In the genomic region with DNA sequence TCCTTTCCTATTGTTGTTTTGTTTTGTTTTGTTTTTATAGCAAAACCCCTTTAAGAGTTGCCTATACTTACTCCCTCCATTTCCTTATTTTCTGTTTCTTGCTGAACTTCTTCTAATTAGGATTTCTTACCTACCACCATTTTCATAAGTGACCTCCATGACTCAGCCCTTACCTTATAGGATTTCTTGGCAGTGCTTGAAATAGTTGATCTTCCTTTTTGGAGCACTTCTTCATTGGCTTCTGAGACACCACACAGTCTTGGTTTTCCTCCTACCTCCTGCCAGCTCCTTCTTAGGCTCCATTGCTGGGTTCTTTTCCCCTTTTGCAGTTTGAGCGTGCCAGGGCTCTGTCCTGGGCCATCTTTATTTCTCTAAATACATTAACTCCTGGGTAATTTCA, we compare ENCODE assay signal across 2 cellular contexts.
TF ChIP-seq lines count a peak whose summit lies in the region.

No MANE protein-coding gene starts in this region.

TF ChIP-seq in GM23338, 12 proteins besides CTCF, POLR2A, EP300 and RAD21:
- TF ChIP-seq CREB1 (CRISPR knock-in tag; IDR thresholded peaks at IDR 0.05; ENCODE audit: low read depth) (no peak), POLR2AphosphoS5 (IDR thresholded peaks at IDR 0.05; ENCODE audit: low read depth) (no peak), NANOG (IDR thresholded peaks at IDR 0.05; ENCODE audit: borderline replicate concordance) (no peak), STAT1 (IDR thresholded peaks at IDR 0.05; ENCODE audit: unreplicated experiment) (no peak), ETS1 (IDR thresholded peaks at IDR 0.05) (no peak), ZNF114 (CRISPR knock-in tag; IDR thresholded peaks at IDR 0.05) (no peak)
TF ChIP-seq in GM23338: peak in this region for 0.

TF ChIP-seq in endothelial cell of umbilical vein, 7 proteins besides CTCF, POLR2A, EP300 and RAD21:
- TF ChIP-seq, protein P1, sequence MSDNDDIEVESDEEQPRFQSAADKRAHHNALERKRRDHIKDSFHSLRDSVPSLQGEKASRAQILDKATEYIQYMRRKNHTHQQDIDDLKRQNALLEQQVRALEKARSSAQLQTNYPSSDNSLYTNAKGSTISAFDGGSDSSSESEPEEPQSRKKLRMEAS (IDR thresholded peaks at IDR 0.05; ENCODE audit: insufficient read depth, insufficient read length), result no peak
- no peak for TF ChIP-seq MYC (IDR thresholded peaks at IDR 0.05; ENCODE audit: low read depth, low read length)
- TF ChIP-seq POLR2AphosphoS5 (IDR thresholded peaks at IDR 0.05; ENCODE audit: insufficient read depth, low read depth, low read length), result no peak
- no peak for TF ChIP-seq GATA2 (IDR thresholded peaks at IDR 0.05; ENCODE audit: insufficient read depth, insufficient read length, low read depth, low read length)
- TF ChIP-seq JUN (IDR thresholded peaks at IDR 0.05; ENCODE audit: borderline replicate concordance, insufficient read depth, insufficient read length, low read depth), result no peak
- no peak for TF ChIP-seq EZH2 (IDR thresholded peaks at IDR 0.05; ENCODE audit: borderline replicate concordance, low read depth, low read length, severe bottlenecking)
- TF ChIP-seq FOS (IDR thresholded peaks at IDR 0.05; ENCODE audit: borderline replicate concordance, insufficient read depth, low read length), result no peak
TF ChIP-seq in endothelial cell of umbilical vein: peak in this region for 0.
